Comparison of ENCODE assay signal across 12 cellular contexts in genomic region chr16:69182730-69183416, GRCh38. TPM values are rescaled to one million over a fixed set of nuclear protein-coding genes. Genes with fewer than 3 reads are reported as not detected.
A peak's percentile ranks its signal among the peaks of the same experiment; 100 is the strongest.
DNase-seq lines count a peak whose midpoint lies in the region; ATAC-seq and TF ChIP-seq lines count a peak whose summit lies in the region.
"Had no signal": no experiment of that assay in that cellular context is flagged by ENCODE, and none has a peak within 500 bp of the region (broad histone marks: within the 10 kb centered on the region; RNA-seq: fewer than 3 reads in every experiment).

No MANE protein-coding gene starts in this region.

- DNase-seq in left ventricle myocardium inferior: no peak
- no peak for DNase-seq in heart left ventricle
- no peak for DNase-seq in trophoblast cell
- no peak for DNase-seq in activated T-helper 1 cell treated with anti-CD3 and anti-CD28 coated beads, Interleukin-12 subunit alpha, Interleukin-12 subunit beta, Interleukin-2, Interleukin-4 antibody, amounts not matched to agents 30 ng/mL and 10 ng/mL and 1 ng/mL, durations not matched to agents 14 hours and 24 hours and 36 hours (ENCODE audit: low spot score)
- no peak for DNase-seq in activated CD4-positive, alpha-beta T cell treated with anti-CD3 and anti-CD28 coated beads for 48 hours
- no peak for DNase-seq in upper lobe of right lung
- DNase-seq: activated CD8-positive, alpha-beta memory T cell treated with anti-CD3 and anti-CD28 coated beads, Interleukin-2, amount 50 U/mL, for 48 hours; NCI-H446 had no signal

- no peaks in the 10 kb centered on the region for H3K27me3 Mint-ChIP-seq in activated T-helper 1 cell treated with anti-CD3 and anti-CD28 coated beads, Interleukin-12 subunit alpha, Interleukin-12 subunit beta, Interleukin-2, Interleukin-4 antibody, amounts not matched to agents 30 ng/mL and 10 ng/mL and 1 ng/mL, durations not matched to agents 14 hours and 24 hours and 36 hours (ENCODE audit: insufficient read depth)
- H3K27me3 Mint-ChIP-seq: progenitor cell of endocrine pancreas had no signal

- 67 to 69% (median 67%) methylated on average over 10 of the region's 10 CpGs for WGBS in heart left ventricle, 4 donors
- WGBS in gastroesophageal sphincter (ENCODE audit: low coverage in 1 of 2), 2 donors: 19 to 27% methylated on average over 7 to 10 of the region's 10 CpGs
- no CpG with 5 or more reads among the region's 10 CpGs for WGBS in trophoblast cell (ENCODE audit: extremely low coverage, insufficient coverage, insufficient read length)

- H3K9me2 ChIP-seq in OCI-LY1 (ENCODE audit: low read depth, low read length): no peaks in the 10 kb centered on the region

- H3K4me2 ChIP-seq in OCI-LY1 (ENCODE audit: low read length) (no peak overlapping the region), trophoblast cell (ENCODE audit: low read length) (no peak overlapping the region)

- H3K18ac ChIP-seq in trophoblast cell (ENCODE audit: low read length): no peak overlapping the region

- no peak overlapping the region for H2AFZ ChIP-seq in OCI-LY1 (ENCODE audit: low read length)
- H2AFZ ChIP-seq in trophoblast cell (ENCODE audit: insufficient read depth, low read length, poor library complexity): no peak overlapping the region

- H3K9ac ChIP-seq in OCI-LY1 (ENCODE audit: low read length) (no peak overlapping the region), trophoblast cell (ENCODE audit: low read length) (no peak overlapping the region)

- ATAC-seq in heart left ventricle (no peak), gastroesophageal sphincter (no peak), upper lobe of right lung (no peak)

- H3K27ac ChIP-seq in left ventricle myocardium inferior (replicated peaks): peak overlapping the region; percentile 30
- peak overlapping the region in 1 of 12 donors; percentile 12 for H3K27ac ChIP-seq in heart left ventricle
- H3K27ac ChIP-seq in OCI-LY1 (ENCODE audit: low read depth, low read length, poor library complexity, severe bottlenecking): peak overlapping the region; percentile 20
- H3K27ac ChIP-seq in gastroesophageal sphincter: peak overlapping the region in 3 of 4 donors; percentile 10 to 50 (median 33)
- no peak overlapping the region for H3K27ac ChIP-seq in trophoblast cell (ENCODE audit: low read depth, low read length)
- H3K27ac ChIP-seq in upper lobe of right lung: no peak overlapping the region

- H2BK120ac ChIP-seq in trophoblast cell (ENCODE audit: insufficient read depth, low read length, poor library complexity): no peak overlapping the region

- H3K9me3 Mint-ChIP-seq in activated T-helper 1 cell treated with anti-CD3 and anti-CD28 coated beads, Interleukin-12 subunit alpha, Interleukin-12 subunit beta, Interleukin-2, Interleukin-4 antibody, amounts not matched to agents 30 ng/mL and 10 ng/mL and 1 ng/mL, durations not matched to agents 14 hours and 24 hours and 36 hours: no peaks in the 10 kb centered on the region
- H3K9me3 Mint-ChIP-seq: dendritic cell treated with granulocyte-macrophage colony-stimulating factor and Interleukin-4, amounts not matched to agents 40 ng/mL and 50 ng/mL, for 4 days had no signal

- TF ChIP-seq CTCF in left ventricle myocardium inferior (IDR thresholded peaks at IDR 0.05; ENCODE audit: borderline replicate concordance) (no peak), heart left ventricle (IDR thresholded peaks at IDR 0.05) (no peak), OCI-LY1 (IDR thresholded peaks at IDR 0.05; ENCODE audit: low read length) (no peak), gastroesophageal sphincter (IDR thresholded peaks at IDR 0.05) (no peak), upper lobe of right lung (IDR thresholded peaks at IDR 0.05) (no peak)

- H3K4me1 ChIP-seq in left ventricle myocardium inferior (peaks cover 28% of the 10 kb centered on the region), heart left ventricle (peaks cover 0 to 36% (median 18%) of the 10 kb centered on the region in 12 donors), OCI-LY1 (ENCODE audit: insufficient read depth, low read length, severe bottlenecking) (peaks cover 23% of the 10 kb centered on the region), gastroesophageal sphincter (peaks cover 11 to 67% (median 34%) of the 10 kb centered on the region in 3 donors), trophoblast cell (ENCODE audit: control insufficient read depth in 1 of 2, insufficient read depth in 2 of 2, low read length in 2 of 2) (peaks cover 0 to 6% of the 10 kb centered on the region in 2 experiments), upper lobe of right lung (peaks cover 18% of the 10 kb centered on the region)

- TF ChIP-seq EP300 in gastroesophageal sphincter (IDR thresholded peaks at IDR 0.05): no peak

- H4K8ac ChIP-seq in trophoblast cell (ENCODE audit: low read depth, low read length): no peak overlapping the region

- no peak overlapping the region for H3K27ac Mint-ChIP-seq in activated T-helper 1 cell treated with anti-CD3 and anti-CD28 coated beads, Interleukin-12 subunit alpha, Interleukin-12 subunit beta, Interleukin-2, Interleukin-4 antibody, amounts not matched to agents 30 ng/mL and 10 ng/mL and 1 ng/mL, durations not matched to agents 14 hours and 24 hours and 36 hours
- H3K27ac Mint-ChIP-seq: dendritic cell treated with granulocyte-macrophage colony-stimulating factor and Interleukin-4, amounts not matched to agents 40 ng/mL and 50 ng/mL, for 4 days; progenitor cell of endocrine pancreas had no signal

- H3K4me1 Mint-ChIP-seq in activated T-helper 1 cell treated with anti-CD3 and anti-CD28 coated beads, Interleukin-12 subunit alpha, Interleukin-12 subunit beta, Interleukin-2, Interleukin-4 antibody, amounts not matched to agents 30 ng/mL and 10 ng/mL and 1 ng/mL, durations not matched to agents 14 hours and 24 hours and 36 hours (ENCODE audit: low read depth): peaks cover 41% of the 10 kb centered on the region

- peaks cover 10% of the 10 kb centered on the region for H3K36me3 Mint-ChIP-seq in activated T-helper 1 cell treated with anti-CD3 and anti-CD28 coated beads, Interleukin-12 subunit alpha, Interleukin-12 subunit beta, Interleukin-2, Interleukin-4 antibody, amounts not matched to agents 30 ng/mL and 10 ng/mL and 1 ng/mL, durations not matched to agents 14 hours and 24 hours and 36 hours (ENCODE audit: low read depth)

- no peaks in the 10 kb centered on the region for H3K27me3 ChIP-seq in left ventricle myocardium inferior (ENCODE audit: low read depth)
- H3K27me3 ChIP-seq in heart left ventricle: no peaks in the 10 kb centered on the region
- no peaks in the 10 kb centered on the region for H3K27me3 ChIP-seq in OCI-LY1 (ENCODE audit: insufficient read depth, low read length)
- no peaks in the 10 kb centered on the region for H3K27me3 ChIP-seq in gastroesophageal sphincter
- H3K27me3 ChIP-seq in trophoblast cell (ENCODE audit: insufficient read depth, low read length): no peaks in the 10 kb centered on the region
- H3K27me3 ChIP-seq in upper lobe of right lung: no peaks in the 10 kb centered on the region

- H4K12ac ChIP-seq in trophoblast cell (ENCODE audit: low read depth, low read length): no peak overlapping the region

- H3K9me3 ChIP-seq in left ventricle myocardium inferior (replicated peaks): no peaks in the 10 kb centered on the region
- no peaks in the 10 kb centered on the region for H3K9me3 ChIP-seq in heart left ventricle
- no peaks in the 10 kb centered on the region for H3K9me3 ChIP-seq in OCI-LY1 (ENCODE audit: low read length)
- H3K9me3 ChIP-seq in gastroesophageal sphincter: no peaks in the 10 kb centered on the region
- no peaks in the 10 kb centered on the region for H3K9me3 ChIP-seq in trophoblast cell (ENCODE audit: insufficient read depth, low read depth, low read length)
- no peaks in the 10 kb centered on the region for H3K9me3 ChIP-seq in upper lobe of right lung

- H4K91ac ChIP-seq in trophoblast cell (ENCODE audit: low read depth, low read length): no peak overlapping the region

- H3K36me3 ChIP-seq in left ventricle myocardium inferior (no peaks in the 10 kb centered on the region), heart left ventricle (no peaks in the 10 kb centered on the region), OCI-LY1 (ENCODE audit: insufficient read depth, low read length) (no peaks in the 10 kb centered on the region), gastroesophageal sphincter (no peaks in the 10 kb centered on the region), trophoblast cell (ENCODE audit: control insufficient read depth in 1 of 2, insufficient read depth in 2 of 2, low read length in 2 of 2) (no peaks in the 10 kb centered on the region), upper lobe of right lung (no peaks in the 10 kb centered on the region)

- H2BK12ac ChIP-seq in trophoblast cell (ENCODE audit: low read length): no peak overlapping the region

- no peak overlapping the region for H3K4ac ChIP-seq in trophoblast cell (ENCODE audit: low read depth, low read length)

- H2AK5ac ChIP-seq in trophoblast cell (ENCODE audit: low read length): no peak overlapping the region

- H2BK5ac ChIP-seq in trophoblast cell (ENCODE audit: low read depth, low read length, poor library complexity): no peak overlapping the region

- intact Hi-C loops in left ventricle myocardium inferior (cut with micrococcal nuclease): no loop called here
- intact Hi-C loops in heart left ventricle (cut with DNase I): loop anchor here in 1 of 10 donors (10.0 kb wide), 1 partner anchor 72 kb away; no protein-coding TSS in a partner anchor
- intact Hi-C loops in activated T-helper 1 cell treated with anti-CD3 and anti-CD28 coated beads, Interleukin-12 subunit alpha, Interleukin-12 subunit beta, Interleukin-2, Interleukin-4 antibody, amounts not matched to agents 30 ng/mL and 10 ng/mL and 1 ng/mL, durations not matched to agents 14 hours and 24 hours and 36 hours (cut with micrococcal nuclease): loop anchor here (10.0 kb wide), 1 partner anchor 898 kb away; no protein-coding TSS in a partner anchor
- intact Hi-C loops in upper lobe of right lung (cut with DNase I): no loop called here

- peaks cover 3% of the 10 kb centered on the region; the same call in 1 of the 2 replicates for H3F3A ChIP-seq in OCI-LY1 (ENCODE audit: insufficient read depth, low read length)

- no peaks in the 10 kb centered on the region for H3K79me2 ChIP-seq in OCI-LY1 (ENCODE audit: insufficient read depth, low read length)
- H3K79me2 ChIP-seq in trophoblast cell (ENCODE audit: control insufficient read depth, insufficient read depth, low read length, poor library complexity): peaks cover 2% of the 10 kb centered on the region

- H3K79me1 ChIP-seq in trophoblast cell (ENCODE audit: low read length): peaks cover 7% of the 10 kb centered on the region

- TF ChIP-seq POLR2A in heart left ventricle (IDR thresholded peaks at IDR 0.05): no peak
- TF ChIP-seq POLR2A in gastroesophageal sphincter (IDR thresholded peaks at IDR 0.05): no peak

- no peak overlapping the region for H3K14ac ChIP-seq in trophoblast cell (ENCODE audit: low read length)

- no peak overlapping the region for H3K23ac ChIP-seq in trophoblast cell (ENCODE audit: low read length)

- H3K4me3 ChIP-seq in left ventricle myocardium inferior (no peak overlapping the region), heart left ventricle (no peak overlapping the region), OCI-LY1 (ENCODE audit: low read depth, low read length, poor library complexity, severe bottlenecking) (no peak overlapping the region), gastroesophageal sphincter (no peak overlapping the region), trophoblast cell (ENCODE audit: low read depth, low read length) (no peak overlapping the region), upper lobe of right lung (no peak overlapping the region)

- no peak overlapping the region for H3K4me3 Mint-ChIP-seq in activated T-helper 1 cell treated with anti-CD3 and anti-CD28 coated beads, Interleukin-12 subunit alpha, Interleukin-12 subunit beta, Interleukin-2, Interleukin-4 antibody, amounts not matched to agents 30 ng/mL and 10 ng/mL and 1 ng/mL, durations not matched to agents 14 hours and 24 hours and 36 hours
- H3K4me3 Mint-ChIP-seq: dendritic cell treated with granulocyte-macrophage colony-stimulating factor and Interleukin-4, amounts not matched to agents 40 ng/mL and 50 ng/mL, for 4 days had no signal

- no peaks in the 10 kb centered on the region for H4K20me1 ChIP-seq in OCI-LY1 (ENCODE audit: insufficient read depth, low read length)

RNA-seq across cellular contexts. Expression of gene SNTB2, which starts 4.1 kb away (rescaled TPM):
- 10.2 TPM for total RNA-seq in left ventricle myocardium inferior
- total RNA-seq in heart left ventricle: 10 to 100 TPM in 7 of 9 donors, 1 to 10 TPM in 2; 8.6 to 28.5 (median 13.2) TPM
- 1 to 10 TPM; 2.2 to 5.0 TPM for polyA plus RNA-seq in heart left ventricle
- 100 to 1,000 TPM in 1 of 4 donors, 10 to 100 TPM in 3; 39.1 to 137 (median 43.0) TPM for total RNA-seq in gastroesophageal sphincter
- polyA plus RNA-seq in trophoblast cell (2013): 5.3 TPM in 2 replicates
- total RNA-seq in activated T-helper 1 cell treated with anti-CD3 and anti-CD28 coated beads, Interleukin-12 subunit alpha, Interleukin-12 subunit beta, Interleukin-2, Interleukin-4 antibody, amounts not matched to agents 30 ng/mL and 10 ng/mL and 1 ng/mL, durations not matched to agents 14 hours and 24 hours and 36 hours: 27.9 and 29.4 TPM in 2 replicates
- total RNA-seq in upper lobe of right lung: 44.6 TPM

RNA-seq across cellular contexts. Expression of gene UTP4, which starts 50.4 kb away (rescaled TPM):
- total RNA-seq in left ventricle myocardium inferior: 30.4 TPM
- 10 to 100 TPM; 12.8 to 38.2 (median 28.3) TPM for total RNA-seq in heart left ventricle
- 10 to 100 TPM; 11.8 to 31.1 TPM for polyA plus RNA-seq in heart left ventricle
- total RNA-seq in gastroesophageal sphincter: 10 to 100 TPM; 16.4 to 36.2 (median 25.8) TPM
- 30.0 and 32.5 TPM in 2 replicates for polyA plus RNA-seq in trophoblast cell (2013)
- total RNA-seq in activated T-helper 1 cell treated with anti-CD3 and anti-CD28 coated beads, Interleukin-12 subunit alpha, Interleukin-12 subunit beta, Interleukin-2, Interleukin-4 antibody, amounts not matched to agents 30 ng/mL and 10 ng/mL and 1 ng/mL, durations not matched to agents 14 hours and 24 hours and 36 hours: 117 and 127 TPM in 2 replicates
- 36.5 TPM for total RNA-seq in upper lobe of right lung

RNA-seq across cellular contexts. Expression of gene CHTF8, which starts 50.5 kb away (rescaled TPM):
- 52.4 TPM for total RNA-seq in left ventricle myocardium inferior
- total RNA-seq in heart left ventricle: 10 to 100 TPM; 31.5 to 79.7 (median 57.2) TPM
- 10 to 100 TPM; 18.7 to 53.2 TPM for polyA plus RNA-seq in heart left ventricle
- total RNA-seq in gastroesophageal sphincter: 100 to 1,000 TPM in 1 of 4 donors, 10 to 100 TPM in 3; 44.0 to 102 (median 61.9) TPM
- 99.6 and 102 TPM in 2 replicates for polyA plus RNA-seq in trophoblast cell (2013)
- 134 and 143 TPM in 2 replicates for total RNA-seq in activated T-helper 1 cell treated with anti-CD3 and anti-CD28 coated beads, Interleukin-12 subunit alpha, Interleukin-12 subunit beta, Interleukin-2, Interleukin-4 antibody, amounts not matched to agents 30 ng/mL and 10 ng/mL and 1 ng/mL, durations not matched to agents 14 hours and 24 hours and 36 hours
- total RNA-seq in upper lobe of right lung: 97.3 TPM

Comparison
In these comparisons a context has a peak if more than half of its experiments do, and no peak if none do; other contexts are left out.
1. H3K27ac ChIP-seq: peak in left ventricle myocardium inferior (single experiment), OCI-LY1 (single experiment) and gastroesophageal sphincter (3 of 4); none in trophoblast cell (single experiment) and upper lobe of right lung (single experiment).